15 cellular contexts compared by ENCODE assay signal in genomic region chr17:40857535-40857934, GRCh38. TPM values are rescaled to one million over a fixed set of nuclear protein-coding genes. Genes with fewer than 3 reads are reported as not detected.
DNase-seq lines count a peak whose midpoint lies in the region; ATAC-seq, FAIRE-seq and TF ChIP-seq lines count a peak whose summit lies in the region.
"Had no signal": no experiment of that assay in that cellular context is flagged by ENCODE, and none has a peak within 500 bp of the region (broad histone marks: within the 10 kb centered on the region; RNA-seq: fewer than 3 reads in every experiment).

No MANE protein-coding gene starts in this region.

- H3K27ac Mint-ChIP-seq in GM23338, result no peak overlapping the region
- no peak overlapping the region for H3K27ac Mint-ChIP-seq in chondrocyte (ENCODE audit: unreplicated experiment)

- DNase-seq in A549 (ENCODE audit: low read depth in 1 of 2, low spot score in 1 of 2) (no peak), GM23338 (ENCODE audit: low spot score) (no peak), breast epithelium (ENCODE audit: low spot score in 2 of 2) (no peak), mesendoderm (no peak), chondrocyte (ENCODE audit: low spot score) (no peak), SKM-1 treated with dmso at 0.1 percent for 144 hours (lab: John Stamatoyannopoulos, UW; ENCODE audit: unreplicated experiment) (no peak)
- DNase-seq: cortex of kidney, KG1, T-helper 9 cell had no signal

- TF ChIP-seq POLR2A in A549 (IDR thresholded peaks at IDR 0.05; ENCODE audit: low read length) (no peak), breast epithelium (IDR thresholded peaks at IDR 0.05) (no peak)

- no peaks in the 10 kb centered on the region for H3K79me1 ChIP-seq in mesendoderm (ENCODE audit: low read length)

- no peak overlapping the region for H2BK15ac ChIP-seq in mesendoderm (replicated peaks; ENCODE audit: low read depth)

- H3K18ac ChIP-seq in mesendoderm (ENCODE audit: low read length), result peak overlapping the region; percentile 28

- no peak overlapping the region for H4K8ac ChIP-seq in mesendoderm (ENCODE audit: low read depth, low read length)

- no peaks in the 10 kb centered on the region for H3K79me2 ChIP-seq in GM23338 (replicated peaks; ENCODE audit: insufficient read depth)
- H3K79me2 ChIP-seq in mesendoderm (ENCODE audit: control insufficient read depth, insufficient read depth, low read length), result no peaks in the 10 kb centered on the region

- H3K27me3 Mint-ChIP-seq in GM23338 (ENCODE audit: insufficient read depth, low read depth, poor library complexity), result peaks cover 9% of the 10 kb centered on the region
- no peaks in the 10 kb centered on the region for H3K27me3 Mint-ChIP-seq in chondrocyte (ENCODE audit: low read depth)

- H3K4me3 Mint-ChIP-seq in GM23338, result no peak overlapping the region
- no peak overlapping the region for H3K4me3 Mint-ChIP-seq in chondrocyte (ENCODE audit: unreplicated experiment)
- H3K4me3 Mint-ChIP-seq: naive thymus-derived CD8-positive, alpha-beta T cell had no signal

- no peak for TF ChIP-seq CTCF in A549 (IDR thresholded peaks at IDR 0.05)
- no peak for TF ChIP-seq CTCF in GM23338 (conservative IDR thresholded peaks at IDR 0.05; ENCODE audit: low read depth in 2 of 2)
- TF ChIP-seq CTCF in breast epithelium (IDR thresholded peaks at IDR 0.05), result no peak
- TF ChIP-seq CTCF in chondrocyte (IDR thresholded peaks at IDR 0.05), result no peak

- no peaks in the 10 kb centered on the region for H4K20me1 ChIP-seq in GM23338 (replicated peaks; ENCODE audit: insufficient read depth)

- H2BK120ac ChIP-seq in mesendoderm (ENCODE audit: low read depth, low read length), result no peak overlapping the region

- H2AFZ ChIP-seq in GM23338, result no peak overlapping the region

- H3K56ac ChIP-seq in mesendoderm (ENCODE audit: low read length), result no peak overlapping the region

- no peak overlapping the region for H3K9ac ChIP-seq in mesendoderm (ENCODE audit: low read length)

- ATAC-seq in A549 (no peak; a peak in 1 of 6 replicates), GM23338 (peak; percentile 30; the same call in 2 of the 3 replicates), HG02970 (IDR thresholded peaks at IDR 0.05; ENCODE audit: low FRiP score, unreplicated experiment) (no peak), HG02571 (IDR thresholded peaks at IDR 0.05; ENCODE audit: unreplicated experiment) (no peak)

- 0 out of 2 replicates have a peak, but pooled peaks cover 5% of the 10 kb centered on the region for H3K27me3 ChIP-seq in GM23338 (ENCODE audit: insufficient read depth)
- H3K27me3 ChIP-seq in breast epithelium, result no peaks in the 10 kb centered on the region
- no peaks in the 10 kb centered on the region for H3K27me3 ChIP-seq in mesendoderm (ENCODE audit: insufficient read depth, low read length, poor library complexity)

- TF ChIP-seq EP300 in A549 (IDR thresholded peaks at IDR 0.05), result no peak

- no peaks in the 10 kb centered on the region; the same call in 1 of the 2 replicates for H3F3A ChIP-seq in GM23338 (replicated peaks; ENCODE audit: low read depth)

- H3K9me3 ChIP-seq in A549 (no peaks in the 10 kb centered on the region), breast epithelium (no peaks in the 10 kb centered on the region)

- intact Hi-C loops in breast epithelium (cut with DNase I; ENCODE audit: low total_unique reads), result no loop called here

- H3K9me3 Mint-ChIP-seq in GM23338 (no peaks in the 10 kb centered on the region), chondrocyte (ENCODE audit: low read depth) (no peaks in the 10 kb centered on the region)
- H3K9me3 Mint-ChIP-seq: naive thymus-derived CD8-positive, alpha-beta T cell had no signal

- no peaks in the 10 kb centered on the region for H3K9me2 ChIP-seq in GM23338 (ENCODE audit: insufficient read depth)

- no peaks in the 10 kb centered on the region for H3K36me3 ChIP-seq in GM23338 (ENCODE audit: insufficient read depth)
- H3K36me3 ChIP-seq in breast epithelium, result no peaks in the 10 kb centered on the region
- no peaks in the 10 kb centered on the region for H3K36me3 ChIP-seq in mesendoderm (ENCODE audit: control insufficient read depth, insufficient read depth, low read length)

- H3K36me3 Mint-ChIP-seq in GM23338 (ENCODE audit: low read depth) (0 out of 3 replicates have a peak, but pooled peaks cover 2% of the 10 kb centered on the region), chondrocyte (ENCODE audit: low read depth) (peaks cover 2% of the 10 kb centered on the region)
- H3K36me3 Mint-ChIP-seq: naive thymus-derived CD8-positive, alpha-beta T cell had no signal

- H3K4me1 ChIP-seq in A549 (peaks cover 48% of the 10 kb centered on the region), GM23338 (ENCODE audit: insufficient read depth) (peaks cover 15% of the 10 kb centered on the region), breast epithelium (no peaks in the 10 kb centered on the region), mesendoderm (ENCODE audit: control insufficient read depth, low read depth, low read length) (no peaks in the 10 kb centered on the region)

- H3K4me2 ChIP-seq in A549 (no peak overlapping the region), GM23338 (no peak overlapping the region), mesendoderm (ENCODE audit: low read length) (no peak overlapping the region)

- no peak overlapping the region for H4K5ac ChIP-seq in mesendoderm (ENCODE audit: low read length)

- POLR2A ChIA-PET in A549 (lab: Yijun Ruan, JAX), result interaction anchor here (0.6 to 2.0 kb wide), 6 partner anchors 39 to 831 kb away, joined by 3 to 9 read pairs (median 3); no protein-coding TSS in a partner anchor

- no peak overlapping the region for H3K4ac ChIP-seq in mesendoderm (ENCODE audit: low read depth, low read length)

- no peak for FAIRE-seq in A549 (lab: Jason Lieb, UNC)
- FAIRE-seq: H1 had no signal

- no peak overlapping the region for H2BK5ac ChIP-seq in mesendoderm (ENCODE audit: low read length)

- 86% methylated on average over 5 of the region's 5 CpGs for WGBS in A549 (ENCODE audit: missing lambda C conversion rate)
- WGBS in mesendoderm (ENCODE audit: extremely low coverage, insufficient coverage, low lambda C conversion rate), result no CpG with 5 or more reads among the region's 5 CpGs

- TF ChIP-seq RAD21 in A549 (conservative IDR thresholded peaks at IDR 0.05 in 1 of 2, IDR thresholded peaks at IDR 0.05 in 1 of 2), result no peak

- no peak overlapping the region for H3K23ac ChIP-seq in mesendoderm (ENCODE audit: low read length)

- peaks cover 20% of the 10 kb centered on the region for H3K4me1 Mint-ChIP-seq in GM23338
- peaks cover 11% of the 10 kb centered on the region for H3K4me1 Mint-ChIP-seq in chondrocyte (ENCODE audit: low read depth)

- CTCF ChIA-PET in A549 (lab: Yijun Ruan, JAX), result interaction anchor here (0.6 to 21.2 kb wide), 70 partner anchors 9 to 805 kb away, joined by 3 to 418 read pairs (median 5); partner anchors contain the start of genes KRT12, KRT17, KRT20 and KRTAP4-1

- H3K4me3 ChIP-seq in A549 (no peak overlapping the region), GM23338 (no peak overlapping the region), breast epithelium (no peak overlapping the region), mesendoderm (ENCODE audit: low read length) (no peak overlapping the region)

- no peak overlapping the region for H2AK5ac ChIP-seq in mesendoderm (ENCODE audit: low read length)

- H3K27ac ChIP-seq in A549, result peak overlapping the region; percentile 44 to 63
- no peak overlapping the region for H3K27ac ChIP-seq in GM23338 (ENCODE audit: low read depth)
- peak overlapping the region; percentile 48 to 59 for H3K27ac ChIP-seq in breast epithelium
- H3K27ac ChIP-seq in mesendoderm (ENCODE audit: low read depth, low read length), result no peak overlapping the region

RNA-seq across cellular contexts. Expression of gene KRT12, which starts 9.5 kb away (rescaled TPM):
- polyA plus RNA-seq in A549 (2011; rRNA removed), result not detected in 2 replicates
- not detected in 2 replicates for polyA plus RNA-seq in A549 (2012; cell fraction: cytosol; rRNA removed)
- not detected in 2 replicates for polyA plus RNA-seq in A549 (2012; cell fraction: nucleus; rRNA removed)
- not detected in 3 replicates for polyA plus RNA-seq in A549 (2017; fragmentation: RNase III; extraction: RNeasy Plus Mini Kit Qiagen cat#74134 plus additional on column Dnase treatment)
- polyA minus RNA-seq in A549 (2011; rRNA and poly(A)+ RNA removed), result not detected in 2 replicates
- total RNA-seq in GM23338 (2014; rRNA removed; shearing (Covaris generic)), result not detected in 2 replicates
- polyA plus RNA-seq in GM23338 (2016; fragmentation: Nextera tagmentation; extraction: Ambion mirVana), result not detected in 2 replicates
- total RNA-seq in breast epithelium, result not detected
- not detected for polyA plus RNA-seq in mesendoderm (2013, experiment 1 of 2)
- polyA plus RNA-seq in mesendoderm (2013, experiment 2 of 2), result not detected
- total RNA-seq in chondrocyte, result not detected in 3 replicates
- total RNA-seq: H1; naive thymus-derived CD8-positive, alpha-beta T cell; ureter had no signal
- polyA plus RNA-seq: H1; naive thymus-derived CD8-positive, alpha-beta T cell had no signal

RNA-seq across cellular contexts. Expression of gene KRT20, which starts 27.5 kb away (rescaled TPM):
- 0.28 and 0.34 TPM in 2 replicates for polyA plus RNA-seq in A549 (2011; rRNA removed)
- 0.01 TPM in 1 of 2 replicates, not detected in the other for polyA plus RNA-seq in A549 (2012; cell fraction: cytosol; rRNA removed)
- 0.04 and 0.06 TPM in 2 replicates for polyA plus RNA-seq in A549 (2012; cell fraction: nucleus; rRNA removed)
- not detected in 3 replicates for polyA plus RNA-seq in A549 (2017; fragmentation: RNase III; extraction: RNeasy Plus Mini Kit Qiagen cat#74134 plus additional on column Dnase treatment)
- polyA minus RNA-seq in A549 (2011; rRNA and poly(A)+ RNA removed), result not detected in 2 replicates
- not detected in 2 replicates for total RNA-seq in GM23338 (2014; rRNA removed; shearing (Covaris generic))
- not detected in 2 replicates for polyA plus RNA-seq in GM23338 (2016; fragmentation: Nextera tagmentation; extraction: Ambion mirVana)
- total RNA-seq in breast epithelium, result 1 to 10 TPM in 1 of 3 donors, not detected in 2; 6.6 TPM
- 0.39 TPM for polyA plus RNA-seq in mesendoderm (2013, experiment 1 of 2)
- polyA plus RNA-seq in mesendoderm (2013, experiment 2 of 2), result 0.25 TPM
- not detected in 3 replicates for total RNA-seq in chondrocyte
- total RNA-seq: H1; naive thymus-derived CD8-positive, alpha-beta T cell had no signal
- polyA plus RNA-seq: H1; naive thymus-derived CD8-positive, alpha-beta T cell had no signal

RNA-seq across cellular contexts. Expression of gene KRT10, which starts 35.1 kb away (rescaled TPM):
- polyA plus RNA-seq in A549 (2011; rRNA removed) (59.8 and 89.8 TPM in 2 replicates), A549 (2017; fragmentation: RNase III; extraction: RNeasy Plus Mini Kit Qiagen cat#74134 plus additional on column Dnase treatment) (89.1 to 96.2 TPM (median 95.9 TPM) in 3 replicates), GM23338 (2016; fragmentation: Nextera tagmentation; extraction: Ambion mirVana) (117 and 123 TPM in 2 replicates)
- 81.0 and 89.6 TPM in 2 replicates for polyA plus RNA-seq in A549 (2012; cell fraction: cytosol; rRNA removed)
- polyA plus RNA-seq in A549 (2012; cell fraction: nucleus; rRNA removed), result 29.6 and 45.1 TPM in 2 replicates
- 1.6 and 1.9 TPM in 2 replicates for polyA minus RNA-seq in A549 (2011; rRNA and poly(A)+ RNA removed)
- 7.8 and 9.6 TPM in 2 replicates for total RNA-seq in GM23338 (2014; rRNA removed; shearing (Covaris generic))
- total RNA-seq in breast epithelium (10 to 100 TPM in 1 of 3 donors, 1 to 10 TPM in 2; 6.2 to 14.7 (median 7.6) TPM), chondrocyte (52.9 to 80.2 TPM (median 55.0 TPM) in 3 replicates)
- polyA plus RNA-seq in mesendoderm (2013, experiment 1 of 2), result 55.9 TPM
- polyA plus RNA-seq in mesendoderm (2013, experiment 2 of 2), result 53.5 TPM

RNA-seq across cellular contexts. Expression of gene KRT28, which starts 57.8 kb away (rescaled TPM):
- polyA plus RNA-seq in A549 (2011; rRNA removed), result not detected in 2 replicates
- not detected in 2 replicates for polyA plus RNA-seq in A549 (2012; cell fraction: cytosol; rRNA removed)
- polyA plus RNA-seq in A549 (2012; cell fraction: nucleus; rRNA removed), result not detected in 2 replicates
- not detected in 3 replicates for polyA plus RNA-seq in A549 (2017; fragmentation: RNase III; extraction: RNeasy Plus Mini Kit Qiagen cat#74134 plus additional on column Dnase treatment)
- not detected in 2 replicates for polyA minus RNA-seq in A549 (2011; rRNA and poly(A)+ RNA removed)
- not detected in 2 replicates for total RNA-seq in GM23338 (2014; rRNA removed; shearing (Covaris generic))
- polyA plus RNA-seq in GM23338 (2016; fragmentation: Nextera tagmentation; extraction: Ambion mirVana), result not detected in 2 replicates
- total RNA-seq in breast epithelium, result not detected
- not detected for polyA plus RNA-seq in mesendoderm (2013, experiment 1 of 2)
- not detected for polyA plus RNA-seq in mesendoderm (2013, experiment 2 of 2)
- not detected in 3 replicates for total RNA-seq in chondrocyte
- total RNA-seq: H1; left colon; naive thymus-derived CD8-positive, alpha-beta T cell; ureter had no signal
- polyA plus RNA-seq: H1; naive thymus-derived CD8-positive, alpha-beta T cell had no signal

Comparison
In these comparisons a context has a peak if more than half of its experiments do, and no peak if none do; other contexts are left out.
1. H3K27ac ChIP-seq: peak in A549 (2 of 2) and breast epithelium (2 of 2); none in GM23338 (single experiment) and mesendoderm (single experiment).